Comparison of ENCODE assay signal across 18 cellular contexts in genomic region chr6:88843040-88843439, GRCh38.
DNase-seq lines count a peak whose midpoint lies in the region; ATAC-seq, FAIRE-seq and TF ChIP-seq lines count a peak whose summit lies in the region.
"Had no signal": no experiment of that assay in that cellular context is flagged by ENCODE, and none has a peak within 500 bp of the region (broad histone marks: within the 10 kb centered on the region; RNA-seq: fewer than 3 reads in every experiment).

No MANE protein-coding gene starts in this region.

- H3K4me1 ChIP-seq in heart right ventricle (peaks cover 0 to 11% (median 0%) of the 10 kb centered on the region in 9 donors), thoracic aorta (ENCODE audit: control insufficient read depth in 1 of 2, low read depth in 2 of 2) (peaks cover 0 to 31% of the 10 kb centered on the region in 2 donors)
- H3K4me1 ChIP-seq: adrenal gland, left lung had no signal

- TF ChIP-seq CTCF in astrocyte of the cerebellum (IDR thresholded peaks at IDR 0.05; ENCODE audit: low read depth, low read length, missing control alignments) (no peak), heart right ventricle (IDR thresholded peaks at IDR 0.05) (no peak), thoracic aorta (IDR thresholded peaks at IDR 0.05) (no peak)

- H3K27me3 ChIP-seq in heart right ventricle (no peaks in the 10 kb centered on the region), thoracic aorta (replicated peaks; ENCODE audit: insufficient read depth) (no peaks in the 10 kb centered on the region)
- H3K27me3 ChIP-seq: adrenal gland, left lung, right lobe of liver had no signal

- H3K36me3 ChIP-seq in heart right ventricle = peaks cover 0 to 9% (median 0%) of the 10 kb centered on the region in 9 donors
- no peaks in the 10 kb centered on the region for H3K36me3 ChIP-seq in thoracic aorta
- H3K36me3 ChIP-seq: adrenal gland, right lobe of liver had no signal

- intact Hi-C loops in heart right ventricle (cut with DNase I) = no loop called here

- FAIRE-seq in GM19239 (lab: Jason Lieb, UNC) = peak; percentile 8
- FAIRE-seq: HepG2 had no signal

- no peaks in the 10 kb centered on the region for H3K9me3 ChIP-seq in heart right ventricle
- H3K9me3 ChIP-seq in thoracic aorta = no peaks in the 10 kb centered on the region
- H3K9me3 ChIP-seq: adrenal gland, left lung, right lobe of liver had no signal

- H3K27ac ChIP-seq in heart right ventricle = peak overlapping the region in 5 of 10 donors; percentile 16 to 59 (median 43)
- H3K27ac ChIP-seq in thoracic aorta = peak overlapping the region; percentile 67 to 73
- H3K27ac ChIP-seq: left lung had no signal

- in situ Hi-C loops in astrocyte of the cerebellum (cut with HindIII; ENCODE audit: low sequenced_read_pairs) = no loop called here

- no peak overlapping the region for H3K4me3 ChIP-seq in astrocyte of the cerebellum (ENCODE audit: low read depth, low read length)
- no peak overlapping the region for H3K4me3 ChIP-seq in heart right ventricle
- peak overlapping the region; percentile 26 for H3K4me3 ChIP-seq in thoracic aorta
- H3K4me3 ChIP-seq: adrenal gland, left lung, right lobe of liver had no signal

- no peak for DNase-seq in GM19239 (ENCODE audit: insufficient read length, low spot score)
- DNase-seq in astrocyte of the cerebellum (ENCODE audit: low read depth) = peak; percentile 69
- no peak for DNase-seq in heart right ventricle
- DNase-seq in thoracic aorta (ENCODE audit: low spot score) = no peak
- no peak for DNase-seq in NCI-H69 (lab: John Stamatoyannopoulos, UW)
- DNase-seq: adrenal gland; Calu3; effector CD4-positive, alpha-beta T cell; left lung; NCI-H1092; right lobe of liver; stimulated activated naive CD4-positive, alpha-beta T cell treated with Interleukin-2 at 50 U/mL for 16 hours had no signal

- ATAC-seq in heart right ventricle = peak in 6 of 8 donors; percentile 47 to 69 (median 60)
- peak; percentile 69 for ATAC-seq in thoracic aorta (ENCODE audit: insufficient number of reproducible peaks, low FRiP score, low read depth)
- no peak for ATAC-seq in GM21825 (IDR thresholded peaks at IDR 0.05; ENCODE audit: unreplicated experiment)
- ATAC-seq in HG02885 (IDR thresholded peaks at IDR 0.05; ENCODE audit: poor library complexity, unreplicated experiment) = no peak
- ATAC-seq in HG02571 (IDR thresholded peaks at IDR 0.05; ENCODE audit: unreplicated experiment) = no peak
- ATAC-seq: activated CD4-positive, CD25-positive, alpha-beta regulatory T cell treated with anti-CD3 and anti-CD28 coated beads, Interleukin-2, amount 50 U/mL, for 24 hours; HepG2; left lung; natural killer cell treated with Interleukin-12 subunit alpha and Interleukin-12 subunit beta and Interleukin-15 and Interleukin-18, amount 100 ng/mL, for 72 hours had no signal

Comparison
In these comparisons a context has a peak if more than half of its experiments do, and no peak if none do; other contexts are left out.
1. ATAC-seq: peak in heart right ventricle (6 of 8) and thoracic aorta (single experiment); none in GM21825 (single experiment), HG02885 (single experiment) and HG02571 (single experiment).